In the genomic region with DNA sequence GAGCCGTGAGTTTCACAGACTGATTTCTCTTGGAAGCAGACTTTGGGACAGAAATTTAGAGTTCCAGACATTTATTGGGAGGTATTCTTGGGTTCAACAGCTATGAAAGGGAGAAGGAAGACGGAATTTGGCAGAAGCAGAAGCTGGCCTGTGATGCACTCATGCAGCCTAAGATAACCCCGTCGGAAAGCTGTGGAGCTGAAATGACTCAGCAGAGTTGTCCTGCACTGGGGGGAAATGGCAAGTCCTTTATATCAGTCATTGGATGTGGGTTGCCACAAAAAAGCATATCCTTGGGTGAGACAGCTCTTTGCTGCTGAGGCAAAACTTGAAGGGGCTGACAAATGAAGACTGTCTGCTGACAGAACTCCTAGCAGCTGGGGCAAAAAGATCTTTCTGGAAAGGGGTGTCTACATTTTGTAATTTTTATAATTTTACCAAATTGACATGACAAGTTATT, we compare ENCODE assay signal across 9 cellular contexts. TPM values are rescaled to one million over a fixed set of nuclear protein-coding genes. Genes with fewer than 3 reads are reported as not detected.
DNase-seq lines count a peak whose midpoint lies in the region; ATAC-seq and TF ChIP-seq lines count a peak whose summit lies in the region.
"Had no signal": no experiment of that assay in that cellular context is flagged by ENCODE, and none has a peak within 500 bp of the region (broad histone marks: within the 10 kb centered on the region; RNA-seq: fewer than 3 reads in every experiment).

No MANE protein-coding gene starts in this region.

- H3K27me3 ChIP-seq in DND-41 (ENCODE audit: insufficient read depth, low read length, poor library complexity) (no peaks in the 10 kb centered on the region), aorta (ENCODE audit: control insufficient read depth in 1 of 2, insufficient read depth in 2 of 2, low read length in 1 of 2) (no peaks in the 10 kb centered on the region)

- no peak overlapping the region for H2AFZ ChIP-seq in DND-41 (ENCODE audit: low read depth, low read length)

- H3K27me3 Mint-ChIP-seq in WTC11 (ENCODE audit: low read depth), result no peaks in the 10 kb centered on the region
- H3K27me3 Mint-ChIP-seq: central memory CD8-positive, alpha-beta T cell had no signal

- H3K4me1 ChIP-seq in DND-41 (ENCODE audit: insufficient read depth, low read length) (0 out of 2 replicates have a peak, but pooled peaks cover 3% of the 10 kb centered on the region), aorta (ENCODE audit: control insufficient read depth in 1 of 2, insufficient read depth in 2 of 2, low read length in 2 of 2) (no peaks in the 10 kb centered on the region)

- H3K4me3 Mint-ChIP-seq in WTC11, result no peak overlapping the region
- H3K4me3 Mint-ChIP-seq: central memory CD8-positive, alpha-beta T cell had no signal

- no peaks in the 10 kb centered on the region for H3K9me3 ChIP-seq in DND-41 (ENCODE audit: insufficient read depth, low read length, severe bottlenecking)
- H3K9me3 ChIP-seq in aorta (ENCODE audit: control insufficient read depth, low read length), result no peaks in the 10 kb centered on the region

- CTCF ChIA-PET in WTC11 (lab: Charles Lee), result no interaction called here

- POLR2A ChIA-PET in WTC11 (lab: Charles Lee), result no interaction called here

- WGBS in aorta, 2 donors, result 2 to 4% methylated on average over 4 of the region's 4 CpGs

- H3K36me3 Mint-ChIP-seq in WTC11, result no peaks in the 10 kb centered on the region

- no peak overlapping the region for H3K4me2 ChIP-seq in DND-41 (ENCODE audit: insufficient read depth, low read length)

- H3K27ac Mint-ChIP-seq in WTC11, result no peak overlapping the region

- no peaks in the 10 kb centered on the region for H3K36me3 ChIP-seq in DND-41 (ENCODE audit: insufficient read depth, low read length)
- no peaks in the 10 kb centered on the region for H3K36me3 ChIP-seq in aorta (ENCODE audit: control insufficient read depth in 1 of 2, insufficient read depth in 2 of 2, low read length in 1 of 2)

- DNase-seq in DND-41, result peak; percentile 61
- DNase-seq in WTC11 (ENCODE audit: low spot score), result no peak
- peak; percentile 16 for DNase-seq in iPS-NIHi7 (ENCODE audit: extremely low spot score)
- DNase-seq in aorta, result peak in 1 of 2 donors; percentile 67
- no peak for DNase-seq in coronary artery (ENCODE audit: low spot score)

- peaks cover 8% of the 10 kb centered on the region for H3K4me1 Mint-ChIP-seq in WTC11
- H3K4me1 Mint-ChIP-seq: central memory CD8-positive, alpha-beta T cell had no signal

- no peak overlapping the region for H3K4me3 ChIP-seq in DND-41 (ENCODE audit: low read depth in 1 of 2, low read length in 2 of 2)
- H3K4me3 ChIP-seq in aorta (ENCODE audit: low read length in 2 of 2), result no peak overlapping the region
- H3K4me3 ChIP-seq in coronary artery, result no peak overlapping the region

- ATAC-seq in DND-41 (ENCODE audit: insufficient read depth, low read depth) (peak; percentile 94), HG02759 (IDR thresholded peaks at IDR 0.05; ENCODE audit: unreplicated experiment) (peak; percentile 67), WTC11 (no peak), aorta (ENCODE audit: low FRiP score) (no peak), HG03039 (IDR thresholded peaks at IDR 0.05; ENCODE audit: unreplicated experiment) (no peak), GM21737 (IDR thresholded peaks at IDR 0.05; ENCODE audit: unreplicated experiment) (no peak)

- H4K20me1 ChIP-seq in DND-41 (ENCODE audit: insufficient read depth, low read length), result no peaks in the 10 kb centered on the region

- H3K9me3 Mint-ChIP-seq in WTC11, result peaks cover 6% of the 10 kb centered on the region; the same call in 1 of the 2 replicates
- H3K9me3 Mint-ChIP-seq: central memory CD8-positive, alpha-beta T cell had no signal

- H3K79me2 ChIP-seq in DND-41 (ENCODE audit: insufficient read depth, low read length), result no peaks in the 10 kb centered on the region

- intact Hi-C loops in aorta (cut with DNase I), result no loop called here

- TF ChIP-seq CTCF in DND-41 (IDR thresholded peaks at IDR 0.05; ENCODE audit: borderline replicate concordance, extremely low read depth, low read length, poor library complexity, severe bottlenecking) (no peak), WTC11 (IDR thresholded peaks at IDR 0.05) (no peak), coronary artery (IDR thresholded peaks at IDR 0.05) (no peak)

- no peak overlapping the region for H3K9ac ChIP-seq in DND-41 (ENCODE audit: low read depth, low read length)

- H3K27ac ChIP-seq in DND-41 (ENCODE audit: low read length) (no peak overlapping the region), aorta (ENCODE audit: low read depth in 1 of 2, low read length in 2 of 2) (peak overlapping the region; percentile 64 to 70), coronary artery (no peak overlapping the region)

TF ChIP-seq in WTC11, 78 proteins besides CTCF, POLR2A, EP300 and RAD21:
- no peak for TF ChIP-seq MXD4 (CRISPR knock-in tag; IDR thresholded peaks at IDR 0.05; ENCODE audit: borderline replicate concordance)
- TF ChIP-seq NFE2L1 (CRISPR knock-in tag; IDR thresholded peaks at IDR 0.05), result 0 out of 2 replicates have a peak, but pooled peaks have one; percentile 31

RNA-seq across cellular contexts. Expression of gene MICU1, which starts 11.5 kb away (rescaled TPM):
- total RNA-seq in WTC11 (2021) (34.5 to 36.1 TPM (median 36.0 TPM) in 3 replicates), aorta (10 to 100 TPM; 39.5 to 40.7 TPM)
- polyA plus RNA-seq in aorta, result 10 to 100 TPM; 23.7 to 35.5 TPM

RNA-seq across cellular contexts. Expression of gene MCU, which starts 54.5 kb away (rescaled TPM):
- total RNA-seq in WTC11 (2021) (36.5 to 41.4 TPM (median 37.2 TPM) in 3 replicates), aorta (10 to 100 TPM; 31.5 to 45.6 TPM)
- 10 to 100 TPM; 18.3 to 21.7 TPM for polyA plus RNA-seq in aorta

Comparison
In these comparisons a context has a peak if more than half of its experiments do, and no peak if none do; other contexts are left out.
1. ATAC-seq: peak in DND-41 (single experiment) and HG02759 (single experiment); none in WTC11 (single experiment), aorta (single experiment), HG03039 (single experiment) and GM21737 (single experiment).
2. DNase-seq: peak in DND-41 (single experiment) and iPS-NIHi7 (single experiment); none in WTC11 (single experiment) and coronary artery (single experiment).
3. H3K27ac ChIP-seq: peak in aorta (2 of 2); none in DND-41 (single experiment) and coronary artery (0 of 2).